12 cellular contexts compared by ENCODE assay signal in genomic region chr7:130865408-130866236, GRCh38.
A peak's percentile ranks its signal among the peaks of the same experiment; 100 is the strongest.
DNase-seq lines count a peak whose midpoint lies in the region; ATAC-seq and TF ChIP-seq lines count a peak whose summit lies in the region.
"Had no signal": no experiment of that assay in that cellular context is flagged by ENCODE, and none has a peak within 500 bp of the region (broad histone marks: within the 10 kb centered on the region; RNA-seq: fewer than 3 reads in every experiment).

No MANE protein-coding gene starts in this region.

- TF ChIP-seq CTCF in endothelial cell (IDR thresholded peaks at IDR 0.05; ENCODE audit: unreplicated experiment), result no peak

- DNase-seq in activated naive CD4-positive, alpha-beta T cell treated with anti-CD3 and anti-CD28 coated beads, Interleukin-2, amount 10 ng/mL, durations not matched to agents 7 days and 5 days, result peak; percentile 39
- DNase-seq in activated naive CD4-positive, alpha-beta T cell (lab: John Stamatoyannopoulos, UW), result no peak
- DNase-seq in RPMI7951 (ENCODE audit: low read depth) (peak; percentile 39), endothelial cell (ENCODE audit: low spot score) (peak; percentile 24), NCI-H2107 treated with DMSO at 0.1 percent for 48 hours (lab: John Stamatoyannopoulos, UW; ENCODE audit: unreplicated experiment) (no peak)
- no peak for DNase-seq in stimulated activated naive CD8-positive, alpha-beta T cell treated with anti-CD3 and anti-CD28 coated beads, Interleukin-15, amount 100 ng/mL, for 72 hours
- DNase-seq: body of pancreas; NCI-H2029 treated with DMSO at 0.1 percent for 48 hours; stimulated activated CD8-positive, alpha-beta memory T cell treated with anti-CD3 and anti-CD28 coated beads, Interleukin-4, amount 100 ng/mL, for 48 hours had no signal

- peaks cover 84% of the 10 kb centered on the region for H3K36me3 Mint-ChIP-seq in activated naive CD4-positive, alpha-beta T cell treated with anti-CD3 and anti-CD28 coated beads, Interleukin-2, amount 10 ng/mL, durations not matched to agents 7 days and 5 days
- H3K36me3 Mint-ChIP-seq in endothelial cell (ENCODE audit: low read depth, unreplicated experiment), result peaks cover 3% of the 10 kb centered on the region

- H3K27me3 Mint-ChIP-seq in activated naive CD4-positive, alpha-beta T cell treated with anti-CD3 and anti-CD28 coated beads, Interleukin-2, amount 10 ng/mL, durations not matched to agents 7 days and 5 days, result no peaks in the 10 kb centered on the region
- H3K27me3 Mint-ChIP-seq in endothelial cell (ENCODE audit: unreplicated experiment), result no peaks in the 10 kb centered on the region
- H3K27me3 Mint-ChIP-seq in stimulated activated naive CD8-positive, alpha-beta T cell treated with anti-CD3 and anti-CD28 coated beads, Interleukin-15, amount 100 ng/mL, for 72 hours, result no peaks in the 10 kb centered on the region
- H3K27me3 Mint-ChIP-seq: progenitor cell of endocrine pancreas had no signal

- H3K4me3 Mint-ChIP-seq in activated naive CD4-positive, alpha-beta T cell treated with anti-CD3 and anti-CD28 coated beads, Interleukin-2, amount 10 ng/mL, durations not matched to agents 7 days and 5 days, result no peak overlapping the region
- H3K4me3 Mint-ChIP-seq in endothelial cell (ENCODE audit: unreplicated experiment), result no peak overlapping the region
- H3K4me3 Mint-ChIP-seq in stimulated activated naive CD8-positive, alpha-beta T cell treated with anti-CD3 and anti-CD28 coated beads, Interleukin-15, amount 100 ng/mL, for 72 hours, result no peak overlapping the region

- peak; percentile 61 for ATAC-seq in stimulated activated naive CD8-positive, alpha-beta T cell treated with anti-CD3 and anti-CD28 coated beads, Interleukin-15, amount 100 ng/mL, for 72 hours
- ATAC-seq in GM21515 (IDR thresholded peaks at IDR 0.05; ENCODE audit: unreplicated experiment) (no peak), HG02763 (IDR thresholded peaks at IDR 0.05; ENCODE audit: unreplicated experiment) (no peak)
- ATAC-seq: body of pancreas had no signal

- no peaks in the 10 kb centered on the region for H3K4me1 Mint-ChIP-seq in activated naive CD4-positive, alpha-beta T cell treated with anti-CD3 and anti-CD28 coated beads, Interleukin-2, amount 10 ng/mL, durations not matched to agents 7 days and 5 days
- no peaks in the 10 kb centered on the region for H3K4me1 Mint-ChIP-seq in endothelial cell (ENCODE audit: unreplicated experiment)
- H3K4me1 Mint-ChIP-seq in stimulated activated naive CD8-positive, alpha-beta T cell treated with anti-CD3 and anti-CD28 coated beads, Interleukin-15, amount 100 ng/mL, for 72 hours, result no peaks in the 10 kb centered on the region

- CTCF ChIA-PET in activated naive CD4-positive, alpha-beta T cell treated with anti-CD3 and anti-CD28 coated beads, Interleukin-2, amount 10 ng/mL, durations not matched to agents 7 days and 5 days (lab: Charles Lee), result no interaction called here

- H3K27ac Mint-ChIP-seq in activated naive CD4-positive, alpha-beta T cell treated with anti-CD3 and anti-CD28 coated beads, Interleukin-2, amount 10 ng/mL, durations not matched to agents 7 days and 5 days, result peak overlapping the region; percentile 58
- no peak overlapping the region for H3K27ac Mint-ChIP-seq in endothelial cell (ENCODE audit: unreplicated experiment)
- H3K27ac Mint-ChIP-seq in stimulated activated naive CD8-positive, alpha-beta T cell treated with anti-CD3 and anti-CD28 coated beads, Interleukin-15, amount 100 ng/mL, for 72 hours, result peak overlapping the region in 1 of 2 donors; percentile 37
- H3K27ac Mint-ChIP-seq: progenitor cell of endocrine pancreas had no signal

- H3K9me3 Mint-ChIP-seq in activated naive CD4-positive, alpha-beta T cell treated with anti-CD3 and anti-CD28 coated beads, Interleukin-2, amount 10 ng/mL, durations not matched to agents 7 days and 5 days, result peaks cover 13% of the 10 kb centered on the region
- no peaks in the 10 kb centered on the region for H3K9me3 Mint-ChIP-seq in endothelial cell (ENCODE audit: unreplicated experiment)
- peaks cover 10 to 28% of the 10 kb centered on the region in 2 donors for H3K9me3 Mint-ChIP-seq in stimulated activated naive CD8-positive, alpha-beta T cell treated with anti-CD3 and anti-CD28 coated beads, Interleukin-15, amount 100 ng/mL, for 72 hours

Comparison
In these comparisons a context has a peak if more than half of its experiments do, and no peak if none do; other contexts are left out.
1. DNase-seq: peak in activated naive CD4-positive, alpha-beta T cell treated with anti-CD3 and anti-CD28 coated beads, Interleukin-2, amount 10 ng/mL, durations not matched to agents 7 days and 5 days (single experiment), RPMI7951 (single experiment) and endothelial cell (single experiment); none in activated naive CD4-positive, alpha-beta T cell (0 of 4), stimulated activated naive CD8-positive, alpha-beta T cell treated with anti-CD3 and anti-CD28 coated beads, Interleukin-15, amount 100 ng/mL, for 72 hours (0 of 2) and NCI-H2107 treated with DMSO at 0.1 percent for 48 hours (single experiment).